Comparison of ENCODE assay signal across 1 cellular context in the genomic region with DNA sequence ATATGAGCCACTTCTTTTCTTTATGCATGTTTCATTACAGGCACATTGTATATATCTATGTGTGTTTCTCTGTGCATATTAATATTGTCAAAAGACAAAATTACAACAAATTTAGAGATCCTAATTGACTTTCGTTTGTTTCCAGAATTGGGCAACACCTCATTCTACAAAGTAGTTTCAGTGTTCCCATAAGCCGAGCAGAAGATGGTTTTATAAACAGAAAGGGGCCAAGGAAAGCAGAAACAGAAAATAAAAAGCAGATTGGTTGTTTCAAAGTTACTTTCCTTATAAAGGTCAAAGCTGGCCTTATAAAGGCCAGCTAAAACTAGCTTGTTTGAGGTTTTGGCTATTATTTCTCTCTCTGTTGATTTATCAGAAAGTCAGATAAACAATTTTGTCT.
TF ChIP-seq lines count a peak whose summit lies in the region.

No MANE protein-coding gene starts in this region.

TF ChIP-seq in IMR-90, 13 proteins besides CTCF, POLR2A, EP300 and RAD21 (continued from another document):
- peak; percentile 21; the same call in 1 of the 2 replicates for TF ChIP-seq CEBPB (IDR thresholded peaks at IDR 0.05; ENCODE audit: low read depth, low read length)
- TF ChIP-seq MXI1 (IDR thresholded peaks at IDR 0.05; ENCODE audit: borderline replicate concordance, low read depth, low read length): no peak
TF ChIP-seq in IMR-90: peak in this region for 1.
